1 cellular context compared by ENCODE assay signal in genomic region chr9:68947842-68948569, GRCh38.
TF ChIP-seq lines count a peak whose summit lies in the region.

No MANE protein-coding gene starts in this region.

TF ChIP-seq in GM12878, 131 proteins besides CTCF, POLR2A, EP300 and RAD21 (continued from another document):
- no peak for TF ChIP-seq RELB (IDR thresholded peaks at IDR 0.05; ENCODE audit: low read depth)
- no peak for TF ChIP-seq BRCA1 (IDR thresholded peaks at IDR 0.05; ENCODE audit: low read depth, low read length)
- TF ChIP-seq CBX3 (IDR thresholded peaks at IDR 0.05; ENCODE audit: borderline replicate concordance, low read depth), result no peak
- no peak for TF ChIP-seq MYB (IDR thresholded peaks at IDR 0.05; ENCODE audit: borderline replicate concordance, low read depth, low read length)
- TF ChIP-seq SKIL (IDR thresholded peaks at IDR 0.05; ENCODE audit: low read depth, poor library complexity, severe bottlenecking), result no peak
- TF ChIP-seq HSF1 (IDR thresholded peaks at IDR 0.05; ENCODE audit: low read depth, low read length), result no peak
- no peak for TF ChIP-seq MTA2 (IDR thresholded peaks at IDR 0.05; ENCODE audit: low read depth)
- peak in 1 of 2 experiments; percentile 38; a peak in 1 of 4 replicates for TF ChIP-seq IKZF2 (IDR thresholded peaks at IDR 0.05)
- TF ChIP-seq ZNF207 (IDR thresholded peaks at IDR 0.05; ENCODE audit: borderline replicate concordance), result no peak
- TF ChIP-seq SPI1 (IDR thresholded peaks at IDR 0.05; ENCODE audit: borderline replicate concordance, insufficient read depth, low read depth, low read length), result 0 out of 2 replicates have a peak, but pooled peaks have one; percentile 30
- 0 out of 2 replicates have a peak, but pooled peaks have one; percentile 18 for TF ChIP-seq MEF2A (IDR thresholded peaks at IDR 0.05; ENCODE audit: insufficient read depth, low read depth, low read length)
- peak; percentile 92 for TF ChIP-seq RUNX3 (IDR thresholded peaks at IDR 0.05; ENCODE audit: low read length)
- TF ChIP-seq SIX5 (IDR thresholded peaks at IDR 0.05; ENCODE audit: low read depth, low read length, severe bottlenecking), result no peak
- TF ChIP-seq CHD1 (IDR thresholded peaks at IDR 0.05; ENCODE audit: low read depth, low read length), result no peak
- TF ChIP-seq CREB1 (IDR thresholded peaks at IDR 0.05; ENCODE audit: low read depth), result 0 out of 2 replicates have a peak, but pooled peaks have one; percentile 8
- no peak for TF ChIP-seq WRNIP1 (IDR thresholded peaks at IDR 0.05; ENCODE audit: borderline replicate concordance, low read depth, low read length)
- TF ChIP-seq BHLHE40 (IDR thresholded peaks at IDR 0.05; ENCODE audit: borderline replicate concordance in 1 of 2, low read depth in 2 of 2, low read length in 1 of 2), result 0 out of 4 replicates have a peak, but pooled peaks of 1 of the 2 experiments have one; percentile 10
- peak; percentile 56; the same call in 1 of the 2 replicates for TF ChIP-seq ATF2 (IDR thresholded peaks at IDR 0.05; ENCODE audit: low read length)
- TF ChIP-seq ZBTB40 (IDR thresholded peaks at IDR 0.05; ENCODE audit: borderline replicate concordance), result no peak
- no peak for TF ChIP-seq MXI1 (IDR thresholded peaks at IDR 0.05; ENCODE audit: low read depth, low read length)
- no peak for TF ChIP-seq JUND (IDR thresholded peaks at IDR 0.05; ENCODE audit: low read depth, low read length)
- peak; percentile 35; the same call in 1 of the 2 replicates for TF ChIP-seq FOXM1 (IDR thresholded peaks at IDR 0.05; ENCODE audit: low read depth, low read length)
- no peak for TF ChIP-seq NRF1 (conservative IDR thresholded peaks at IDR 0.05; ENCODE audit: low read depth, low read length)
- peak; percentile 85 for TF ChIP-seq NFIC (IDR thresholded peaks at IDR 0.05; ENCODE audit: low read depth, low read length)
